ENCODE assay signal across 1 cellular context in genomic region chr13:32427852-32428580, GRCh38.
TF ChIP-seq lines count a peak whose summit lies in the region.

Gene N4BP2L1 (minus strand): TSS chr13:32428130. CDS start chr13:32428082, 48 bp downstream.

TF ChIP-seq in GM12878, 131 proteins besides CTCF, POLR2A, EP300 and RAD21 (continued from another document and continues in another):
- TF ChIP-seq LARP7 (IDR thresholded peaks at IDR 0.05) (0 out of 2 replicates have a peak, but pooled peaks have one; percentile 60), NR2C1 (IDR thresholded peaks at IDR 0.05) (peak; percentile 89), NR2F1 (conservative IDR thresholded peaks at IDR 0.05) (peak; percentile 98), GATAD2B (conservative IDR thresholded peaks at IDR 0.05; ENCODE audit: low read depth) (peak; percentile 20; the same call in 1 of the 2 replicates), MEF2B (IDR thresholded peaks at IDR 0.05; ENCODE audit: partially characterized antibody, poor library complexity, severe bottlenecking) (peak; percentile 47), RAD51 (IDR thresholded peaks at IDR 0.05) (peak; percentile 81), BCL11A (IDR thresholded peaks at IDR 0.05; ENCODE audit: low read depth, low read length) (no peak), ZBTB33 (IDR thresholded peaks at IDR 0.05) (no peak), MTA3 (IDR thresholded peaks at IDR 0.05; ENCODE audit: borderline replicate concordance, low read length) (no peak; the same call in 1 of the 2 replicates), CHD4 (IDR thresholded peaks at IDR 0.05) (no peak), CBX5 (IDR thresholded peaks at IDR 0.05; ENCODE audit: low read depth) (no peak), DPF2 (IDR thresholded peaks at IDR 0.05) (peak; percentile 11; the same call in 1 of the 2 replicates), ESRRA (IDR thresholded peaks at IDR 0.05; ENCODE audit: low read length) (no peak), ZBED1 (IDR thresholded peaks at IDR 0.05; ENCODE audit: borderline replicate concordance) (peak; percentile 43; the same call in 1 of the 2 replicates), CREM (IDR thresholded peaks at IDR 0.05; ENCODE audit: low read depth) (peak; percentile 54), CUX1 (IDR thresholded peaks at IDR 0.05; ENCODE audit: insufficient replicate concordance, low read depth, low read length) (no peak), ZNF217 (IDR thresholded peaks at IDR 0.05) (no peak), TBL1XR1 (IDR thresholded peaks at IDR 0.05; ENCODE audit: low read depth, low read length) (no peak), PKNOX1 (IDR thresholded peaks at IDR 0.05) (peak; percentile 91), IRF5 (IDR thresholded peaks at IDR 0.05; ENCODE audit: borderline replicate concordance) (no peak), ZNF24 (IDR thresholded peaks at IDR 0.05) (no peak), JUNB (IDR thresholded peaks at IDR 0.05) (no peak), CBX3 (IDR thresholded peaks at IDR 0.05; ENCODE audit: borderline replicate concordance, low read depth) (no peak), POLR2AphosphoS2 (IDR thresholded peaks at IDR 0.05; ENCODE audit: low read depth, low read length) (peak; percentile 91; the same call in 1 of the 2 replicates), NFIC (IDR thresholded peaks at IDR 0.05; ENCODE audit: low read depth, low read length) (no peak), POLR2AphosphoS5 (IDR thresholded peaks at IDR 0.05; ENCODE audit: low read length) (peak; percentile 95)
- TF ChIP-seq, protein P1, sequence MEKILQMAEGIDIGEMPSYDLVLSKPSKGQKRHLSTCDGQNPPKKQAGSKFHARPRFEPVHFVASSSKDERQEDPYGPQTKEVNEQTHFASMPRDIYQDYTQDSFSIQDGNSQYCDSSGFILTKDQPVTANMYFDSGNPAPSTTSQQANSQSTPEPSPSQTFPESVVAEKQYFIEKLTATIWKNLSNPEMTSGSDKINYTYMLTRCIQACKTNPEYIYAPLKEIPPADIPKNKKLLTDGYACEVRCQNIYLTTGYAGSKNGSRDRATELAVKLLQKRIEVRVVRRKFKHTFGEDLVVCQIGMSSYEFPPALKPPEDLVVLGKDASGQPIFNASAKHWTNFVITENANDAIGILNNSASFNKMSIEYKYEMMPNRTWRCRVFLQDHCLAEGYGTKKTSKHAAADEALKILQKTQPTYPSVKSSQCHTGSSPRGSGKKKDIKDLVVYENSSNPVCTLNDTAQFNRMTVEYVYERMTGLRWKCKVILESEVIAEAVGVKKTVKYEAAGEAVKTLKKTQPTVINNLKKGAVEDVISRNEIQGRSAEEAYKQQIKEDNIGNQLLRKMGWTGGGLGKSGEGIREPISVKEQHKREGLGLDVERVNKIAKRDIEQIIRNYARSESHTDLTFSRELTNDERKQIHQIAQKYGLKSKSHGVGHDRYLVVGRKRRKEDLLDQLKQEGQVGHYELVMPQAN (conservative IDR thresholded peaks at IDR 0.05) = peak; percentile 78
- TF ChIP-seq, protein P2, sequence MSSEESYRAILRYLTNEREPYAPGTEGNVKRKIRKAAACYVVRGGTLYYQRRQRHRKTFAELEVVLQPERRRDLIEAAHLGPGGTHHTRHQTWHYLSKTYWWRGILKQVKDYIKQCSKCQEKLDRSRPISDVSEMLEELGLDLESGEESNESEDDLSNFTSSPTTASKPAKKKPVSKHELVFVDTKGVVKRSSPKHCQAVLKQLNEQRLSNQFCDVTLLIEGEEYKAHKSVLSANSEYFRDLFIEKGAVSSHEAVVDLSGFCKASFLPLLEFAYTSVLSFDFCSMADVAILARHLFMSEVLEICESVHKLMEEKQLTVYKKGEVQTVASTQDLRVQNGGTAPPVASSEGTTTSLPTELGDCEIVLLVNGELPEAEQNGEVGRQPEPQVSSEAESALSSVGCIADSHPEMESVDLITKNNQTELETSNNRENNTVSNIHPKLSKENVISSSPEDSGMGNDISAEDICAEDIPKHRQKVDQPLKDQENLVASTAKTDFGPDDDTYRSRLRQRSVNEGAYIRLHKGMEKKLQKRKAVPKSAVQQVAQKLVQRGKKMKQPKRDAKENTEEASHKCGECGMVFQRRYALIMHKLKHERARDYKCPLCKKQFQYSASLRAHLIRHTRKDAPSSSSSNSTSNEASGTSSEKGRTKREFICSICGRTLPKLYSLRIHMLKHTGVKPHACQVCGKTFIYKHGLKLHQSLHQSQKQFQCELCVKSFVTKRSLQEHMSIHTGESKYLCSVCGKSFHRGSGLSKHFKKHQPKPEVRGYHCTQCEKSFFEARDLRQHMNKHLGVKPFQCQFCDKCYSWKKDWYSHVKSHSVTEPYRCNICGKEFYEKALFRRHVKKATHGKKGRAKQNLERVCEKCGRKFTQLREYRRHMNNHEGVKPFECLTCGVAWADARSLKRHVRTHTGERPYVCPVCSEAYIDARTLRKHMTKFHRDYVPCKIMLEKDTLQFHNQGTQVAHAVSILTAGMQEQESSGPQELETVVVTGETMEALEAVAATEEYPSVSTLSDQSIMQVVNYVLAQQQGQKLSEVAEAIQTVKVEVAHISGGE (CRISPR knock-in tag; IDR thresholded peaks at IDR 0.05) = no peak
- TF ChIP-seq, protein P3, sequence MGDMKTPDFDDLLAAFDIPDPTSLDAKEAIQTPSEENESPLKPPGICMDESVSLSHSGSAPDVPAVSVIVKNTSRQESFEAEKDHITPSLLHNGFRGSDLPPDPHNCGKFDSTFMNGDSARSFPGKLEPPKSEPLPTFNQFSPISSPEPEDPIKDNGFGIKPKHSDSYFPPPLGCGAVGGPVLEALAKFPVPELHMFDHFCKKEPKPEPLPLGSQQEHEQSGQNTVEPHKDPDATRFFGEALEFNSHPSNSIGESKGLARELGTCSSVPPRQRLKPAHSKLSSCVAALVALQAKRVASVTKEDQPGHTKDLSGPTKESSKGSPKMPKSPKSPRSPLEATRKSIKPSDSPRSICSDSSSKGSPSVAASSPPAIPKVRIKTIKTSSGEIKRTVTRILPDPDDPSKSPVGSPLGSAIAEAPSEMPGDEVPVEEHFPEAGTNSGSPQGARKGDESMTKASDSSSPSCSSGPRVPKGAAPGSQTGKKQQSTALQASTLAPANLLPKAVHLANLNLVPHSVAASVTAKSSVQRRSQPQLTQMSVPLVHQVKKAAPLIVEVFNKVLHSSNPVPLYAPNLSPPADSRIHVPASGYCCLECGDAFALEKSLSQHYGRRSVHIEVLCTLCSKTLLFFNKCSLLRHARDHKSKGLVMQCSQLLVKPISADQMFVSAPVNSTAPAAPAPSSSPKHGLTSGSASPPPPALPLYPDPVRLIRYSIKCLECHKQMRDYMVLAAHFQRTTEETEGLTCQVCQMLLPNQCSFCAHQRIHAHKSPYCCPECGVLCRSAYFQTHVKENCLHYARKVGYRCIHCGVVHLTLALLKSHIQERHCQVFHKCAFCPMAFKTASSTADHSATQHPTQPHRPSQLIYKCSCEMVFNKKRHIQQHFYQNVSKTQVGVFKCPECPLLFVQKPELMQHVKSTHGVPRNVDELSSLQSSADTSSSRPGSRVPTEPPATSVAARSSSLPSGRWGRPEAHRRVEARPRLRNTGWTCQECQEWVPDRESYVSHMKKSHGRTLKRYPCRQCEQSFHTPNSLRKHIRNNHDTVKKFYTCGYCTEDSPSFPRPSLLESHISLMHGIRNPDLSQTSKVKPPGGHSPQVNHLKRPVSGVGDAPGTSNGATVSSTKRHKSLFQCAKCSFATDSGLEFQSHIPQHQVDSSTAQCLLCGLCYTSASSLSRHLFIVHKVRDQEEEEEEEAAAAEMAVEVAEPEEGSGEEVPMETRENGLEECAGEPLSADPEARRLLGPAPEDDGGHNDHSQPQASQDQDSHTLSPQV (IDR thresholded peaks at IDR 0.05) = no peak
- TF ChIP-seq, protein P4, sequence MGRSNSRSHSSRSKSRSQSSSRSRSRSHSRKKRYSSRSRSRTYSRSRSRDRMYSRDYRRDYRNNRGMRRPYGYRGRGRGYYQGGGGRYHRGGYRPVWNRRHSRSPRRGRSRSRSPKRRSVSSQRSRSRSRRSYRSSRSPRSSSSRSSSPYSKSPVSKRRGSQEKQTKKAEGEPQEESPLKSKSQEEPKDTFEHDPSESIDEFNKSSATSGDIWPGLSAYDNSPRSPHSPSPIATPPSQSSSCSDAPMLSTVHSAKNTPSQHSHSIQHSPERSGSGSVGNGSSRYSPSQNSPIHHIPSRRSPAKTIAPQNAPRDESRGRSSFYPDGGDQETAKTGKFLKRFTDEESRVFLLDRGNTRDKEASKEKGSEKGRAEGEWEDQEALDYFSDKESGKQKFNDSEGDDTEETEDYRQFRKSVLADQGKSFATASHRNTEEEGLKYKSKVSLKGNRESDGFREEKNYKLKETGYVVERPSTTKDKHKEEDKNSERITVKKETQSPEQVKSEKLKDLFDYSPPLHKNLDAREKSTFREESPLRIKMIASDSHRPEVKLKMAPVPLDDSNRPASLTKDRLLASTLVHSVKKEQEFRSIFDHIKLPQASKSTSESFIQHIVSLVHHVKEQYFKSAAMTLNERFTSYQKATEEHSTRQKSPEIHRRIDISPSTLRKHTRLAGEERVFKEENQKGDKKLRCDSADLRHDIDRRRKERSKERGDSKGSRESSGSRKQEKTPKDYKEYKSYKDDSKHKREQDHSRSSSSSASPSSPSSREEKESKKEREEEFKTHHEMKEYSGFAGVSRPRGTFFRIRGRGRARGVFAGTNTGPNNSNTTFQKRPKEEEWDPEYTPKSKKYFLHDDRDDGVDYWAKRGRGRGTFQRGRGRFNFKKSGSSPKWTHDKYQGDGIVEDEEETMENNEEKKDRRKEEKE (IDR thresholded peaks at IDR 0.05) = no peak
